ENCODE assay signal across 13 cellular contexts in genomic region chr2:96580771-96581170, GRCh38. TPM values are rescaled to one million over a fixed set of nuclear protein-coding genes. Genes with fewer than 3 reads are reported as not detected.
A peak's percentile ranks its signal among the peaks of the same experiment; 100 is the strongest.
DNase-seq lines count a peak whose midpoint lies in the region; ATAC-seq and TF ChIP-seq lines count a peak whose summit lies in the region.
"Had no signal": no experiment of that assay in that cellular context is flagged by ENCODE, and none has a peak within 500 bp of the region (broad histone marks: within the 10 kb centered on the region; RNA-seq: fewer than 3 reads in every experiment).

No MANE protein-coding gene starts in this region.

- H3K9me3 Mint-ChIP-seq in endothelial cell (ENCODE audit: unreplicated experiment): no peaks in the 10 kb centered on the region
- H3K9me3 Mint-ChIP-seq: activated T-helper 17 cell treated with anti-CD3 and anti-CD28 coated beads, Interleukin-2, amount 50 U/mL, for 72 hours; natural killer cell had no signal

- ATAC-seq in left ventricle myocardium superior: peak; percentile 68
- ATAC-seq: activated T-helper 17 cell treated with anti-CD3 and anti-CD28 coated beads, Interleukin-2, amount 50 U/mL, for 72 hours; natural killer cell had no signal

- H3K4me3 ChIP-seq in GM12875 (ENCODE audit: low read depth, low read length) (no peak overlapping the region), BE2C (ENCODE audit: low read depth, low read length) (no peak overlapping the region), lower leg skin (ENCODE audit: low read depth, poor library complexity, severe bottlenecking) (no peak overlapping the region)
- H3K4me3 ChIP-seq: thyroid gland had no signal

- intact Hi-C loops in left ventricle myocardium superior (cut with micrococcal nuclease): no loop called here
- intact Hi-C loops in lower leg skin (cut with DNase I; ENCODE audit: low total_unique reads): no loop called here

- H3K36me3 ChIP-seq in BE2C: no peaks in the 10 kb centered on the region
- H3K36me3 ChIP-seq: thyroid gland had no signal

- peak; percentile 64 for TF ChIP-seq CTCF in GM12875 (IDR thresholded peaks at IDR 0.05; ENCODE audit: borderline replicate concordance, insufficient read depth, low read depth, low read length)
- no peak for TF ChIP-seq CTCF in BE2C (IDR thresholded peaks at IDR 0.05; ENCODE audit: low read depth, low read length)
- TF ChIP-seq CTCF in endothelial cell (IDR thresholded peaks at IDR 0.05; ENCODE audit: unreplicated experiment): no peak
- no peak for TF ChIP-seq CTCF in lower leg skin (IDR thresholded peaks at IDR 0.05)

- no peaks in the 10 kb centered on the region for H3K9me3 ChIP-seq in BE2C
- H3K9me3 ChIP-seq: thyroid gland had no signal

- H3K4me3 Mint-ChIP-seq in endothelial cell (ENCODE audit: unreplicated experiment): no peak overlapping the region
- H3K4me3 Mint-ChIP-seq: activated T-helper 17 cell treated with anti-CD3 and anti-CD28 coated beads, Interleukin-2, amount 50 U/mL, for 72 hours; natural killer cell had no signal

- WGBS in lower leg skin, 2 donors: 87 to 93% methylated on average over 4 of the region's 4 CpGs

- no peaks in the 10 kb centered on the region for H3K27me3 Mint-ChIP-seq in endothelial cell (ENCODE audit: unreplicated experiment)
- H3K27me3 Mint-ChIP-seq: activated T-helper 17 cell treated with anti-CD3 and anti-CD28 coated beads, Interleukin-2, amount 50 U/mL, for 72 hours had no signal

- no peak for TF ChIP-seq POLR2A in lower leg skin (IDR thresholded peaks at IDR 0.05)

- no peaks in the 10 kb centered on the region for H3K4me1 Mint-ChIP-seq in endothelial cell (ENCODE audit: unreplicated experiment)
- H3K4me1 Mint-ChIP-seq: activated T-helper 17 cell treated with anti-CD3 and anti-CD28 coated beads, Interleukin-2, amount 50 U/mL, for 72 hours had no signal

- no peaks in the 10 kb centered on the region for H3K4me1 ChIP-seq in BE2C
- H3K4me1 ChIP-seq: thyroid gland had no signal

- H3K27ac Mint-ChIP-seq in endothelial cell (ENCODE audit: unreplicated experiment): no peak overlapping the region
- H3K27ac Mint-ChIP-seq: activated T-helper 17 cell treated with anti-CD3 and anti-CD28 coated beads, Interleukin-2, amount 50 U/mL, for 72 hours; natural killer cell had no signal

- no peaks in the 10 kb centered on the region for H3K27me3 ChIP-seq in BE2C
- H3K27me3 ChIP-seq: thyroid gland had no signal

- DNase-seq in AG08395 (ENCODE audit: low spot score): peak; percentile 10
- DNase-seq in RPMI7951 (ENCODE audit: low read depth): peak; percentile 9
- DNase-seq in left ventricle myocardium superior: peak; percentile 35
- no peak for DNase-seq in BE2C
- no peak for DNase-seq in putamen (ENCODE audit: low spot score)
- no peak for DNase-seq in endothelial cell (ENCODE audit: low spot score)
- DNase-seq in lower leg skin (ENCODE audit: low spot score in 2 of 2): no peak
- DNase-seq: dermis blood vessel endothelial cell; natural killer cell; stimulated activated CD4-positive, alpha-beta T cell treated with anti-CD3 and anti-CD28 coated beads, Interleukin-2, amount 100 ng/mL, for 48 hours; thyroid gland had no signal

- H3K36me3 Mint-ChIP-seq in endothelial cell (ENCODE audit: low read depth, unreplicated experiment): no peaks in the 10 kb centered on the region
- H3K36me3 Mint-ChIP-seq: natural killer cell had no signal

RNA-seq across cellular contexts. Expression of gene ARID5A, which starts 44.2 kb away (rescaled TPM):
- 9.0 and 12.6 TPM in 2 replicates for total RNA-seq in RPMI7951 (2014; rRNA removed; shearing (Covaris generic))
- total RNA-seq in left ventricle myocardium superior (6.9 TPM), endothelial cell (ENCODE audit: unreplicated experiment) (16.4 TPM), lower leg skin (10 to 100 TPM; 12.0 to 23.0 (median 19.7) TPM)
- 0.43 TPM for polyA plus RNA-seq in BE2C (2012; ENCODE audit: insufficient read depth, insufficient read length, low read depth)

RNA-seq across cellular contexts. Expression of gene KANSL3, which starts 57.3 kb away (rescaled TPM):
- 21.1 and 25.4 TPM in 2 replicates for total RNA-seq in RPMI7951 (2014; rRNA removed; shearing (Covaris generic))
- total RNA-seq in left ventricle myocardium superior (30.9 TPM), endothelial cell (ENCODE audit: unreplicated experiment) (36.3 TPM), lower leg skin (10 to 100 TPM; 20.1 to 39.6 (median 36.0) TPM)
- polyA plus RNA-seq in BE2C (2012; ENCODE audit: insufficient read depth, insufficient read length, low read depth): 17.8 TPM

Comparison
In these comparisons a context has a peak if more than half of its experiments do, and no peak if none do; other contexts are left out.
1. DNase-seq: peak in AG08395 (single experiment), RPMI7951 (single experiment) and left ventricle myocardium superior (single experiment); none in BE2C (single experiment), putamen (single experiment), endothelial cell (single experiment) and lower leg skin (0 of 2).